Comparison of ENCODE assay signal across 8 cellular contexts in the genomic region with DNA sequence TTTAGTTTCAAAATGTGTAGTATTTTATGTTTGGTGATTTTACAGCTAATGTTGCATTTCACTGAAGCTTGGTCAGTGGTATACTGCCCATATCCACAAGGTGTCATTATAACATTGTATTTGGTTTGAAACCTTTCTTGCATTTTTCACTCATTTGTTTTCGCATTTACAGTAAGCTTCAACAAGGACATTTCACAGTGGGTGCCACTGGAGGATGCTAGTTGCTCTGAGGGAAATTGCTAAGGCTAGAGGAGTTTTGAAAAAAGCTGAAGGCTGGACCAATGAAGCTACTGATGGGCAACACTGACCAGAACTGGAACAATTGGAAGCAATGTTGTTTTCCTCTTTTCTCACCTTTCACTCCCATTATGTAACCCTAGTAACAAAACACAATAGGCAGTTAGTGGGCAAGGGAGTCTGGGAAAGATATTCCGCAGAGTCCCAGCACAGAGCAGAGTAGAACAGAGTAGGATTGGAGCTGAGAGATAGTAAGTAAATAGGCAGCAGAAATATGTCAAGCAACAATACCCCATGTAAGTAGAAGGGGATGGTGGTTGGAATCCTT. TPM values are rescaled to one million over a fixed set of nuclear protein-coding genes. Genes with fewer than 3 reads are reported as not detected.
DNase-seq lines count a peak whose midpoint lies in the region; ATAC-seq and TF ChIP-seq lines count a peak whose summit lies in the region.

No MANE protein-coding gene starts in this region.

- H3K4me3 ChIP-seq in right lobe of liver = no peak overlapping the region
- H3K4me3 ChIP-seq in coronary artery = no peak overlapping the region

- WGBS in right lobe of liver (ENCODE audit: insufficient coverage, low coverage, low lambda C conversion rate, missing lambda C conversion rate) = 24% methylated on average over 2 of the region's 2 CpGs

- H3K27ac ChIP-seq in right lobe of liver (no peak overlapping the region), coronary artery (no peak overlapping the region)

- H3K4me1 ChIP-seq in right lobe of liver = no peaks in the 10 kb centered on the region

- H3K9me3 ChIP-seq in right lobe of liver = no peaks in the 10 kb centered on the region

- ATAC-seq in GM19023 (IDR thresholded peaks at IDR 0.05; ENCODE audit: unreplicated experiment) (peak; percentile 57), HG03442 (IDR thresholded peaks at IDR 0.05; ENCODE audit: unreplicated experiment) (peak; percentile 86), right lobe of liver (peak; percentile 88 to 100 (median 90))

- TF ChIP-seq CTCF in right lobe of liver (IDR thresholded peaks at IDR 0.05) (peak; percentile 76 to 87 (median 81)), coronary artery (IDR thresholded peaks at IDR 0.05) (no peak)

- intact Hi-C loops in right lobe of liver (cut with DNase I) = loop anchor here in 1 of 2 donors (10.0 kb wide), 1 partner anchor 111 kb away; no protein-coding TSS in a partner anchor

- DNase-seq in COR-L47 (lab: John Stamatoyannopoulos, UW) (peak; percentile 61), NOMO-1 (lab: John Stamatoyannopoulos, UW; ENCODE audit: unreplicated experiment in 2 of 2) (peak; percentile 88 to 94), dedifferentiated amniotic fluid mesenchymal stem cell (ENCODE audit: extremely low spot score) (peak; percentile 48), right lobe of liver (no peak), GF-D8 (lab: John Stamatoyannopoulos, UW) (no peak), coronary artery (ENCODE audit: low spot score) (no peak)

- TF ChIP-seq POLR2A in right lobe of liver (IDR thresholded peaks at IDR 0.05) = no peak

- no peaks in the 10 kb centered on the region for H3K36me3 ChIP-seq in right lobe of liver

- H3K27me3 ChIP-seq in right lobe of liver = no peaks in the 10 kb centered on the region

RNA-seq across cellular contexts. Expression of gene SRI, which starts 23.6 kb away (rescaled TPM):
- total RNA-seq in right lobe of liver = 10 to 100 TPM; 12.5 to 41.3 (median 23.3) TPM

Comparison
In these comparisons a context has a peak if more than half of its experiments do, and no peak if none do; other contexts are left out.
1. DNase-seq: peak in COR-L47 (single experiment), NOMO-1 (2 of 2) and dedifferentiated amniotic fluid mesenchymal stem cell (single experiment); none in right lobe of liver (0 of 3), GF-D8 (single experiment) and coronary artery (single experiment).
2. Peak in every context shown above with its lines, with median percentiles within 50 percentile points of each other: ATAC-seq.